Comparison of ENCODE assay signal across 2 cellular contexts in the genomic region with DNA sequence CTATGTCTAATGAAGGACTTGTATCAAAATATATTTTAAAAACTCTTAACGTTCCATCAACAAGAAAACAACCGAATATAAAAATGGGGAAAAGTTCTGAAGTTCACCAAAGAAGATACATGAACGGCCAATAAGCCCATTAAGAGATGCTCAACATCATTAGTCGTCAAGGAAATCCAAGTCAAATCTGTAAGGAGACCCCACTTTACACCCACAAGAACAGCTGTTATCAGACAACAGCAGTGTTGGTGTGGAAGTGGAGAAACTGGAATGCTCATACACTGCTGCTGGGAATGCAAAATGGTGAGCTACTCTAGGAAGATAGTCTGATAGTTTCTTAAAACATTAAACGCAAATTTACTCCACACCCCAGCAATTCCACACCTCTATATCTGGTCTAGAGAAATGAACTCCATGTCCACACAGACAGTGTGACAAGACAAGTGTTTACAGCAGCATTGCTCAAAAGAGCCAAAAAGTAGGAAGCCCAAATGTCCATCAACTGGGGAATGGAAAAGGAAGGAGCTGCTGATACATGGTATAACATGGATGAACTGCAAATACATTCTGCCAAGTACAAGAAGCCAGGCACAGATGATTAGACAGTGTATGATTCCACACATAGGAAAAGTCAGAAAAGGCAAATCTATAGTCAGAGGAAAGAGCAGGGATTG.
TF ChIP-seq lines count a peak whose summit lies in the region.

No MANE protein-coding gene starts in this region.

TF ChIP-seq in HEK293, 187 proteins besides CTCF, POLR2A, EP300 and RAD21:
- TF ChIP-seq MZF1 (tag by site-specific recombination; IDR thresholded peaks at IDR 0.05; ENCODE audit: borderline replicate concordance) (peak; percentile 93; the same call in 1 of the 2 replicates), ZNF692 (tag by site-specific recombination; IDR thresholded peaks at IDR 0.05) (no peak)

TF ChIP-seq in H1, 55 proteins besides CTCF, POLR2A, EP300 and RAD21:
- TF ChIP-seq RFX5 (IDR thresholded peaks at IDR 0.05; ENCODE audit: borderline replicate concordance, low read depth, low read length) (peak; percentile 33; the same call in 1 of the 2 replicates), RNF2 (IDR thresholded peaks at IDR 0.05; ENCODE audit: borderline replicate concordance, low read depth, low read length, missing control alignments, poor library complexity, severe bottlenecking) (no peak), SIX5 (IDR thresholded peaks at IDR 0.05; ENCODE audit: low read depth, low read length) (no peak)
